Comparison of ENCODE assay signal across 27 cellular contexts in genomic region chrX:4451591-4451990, GRCh38.
"Had no signal": no experiment of that assay in that cellular context is flagged by ENCODE, and none has a peak within 500 bp of the region (broad histone marks: within the 10 kb centered on the region; RNA-seq: fewer than 3 reads in every experiment).

No MANE protein-coding gene starts in this region.

- H3K4me3 ChIP-seq: ovary, psoas muscle, right lobe of liver, sigmoid colon, stomach, thoracic aorta, thyroid gland, tibial nerve, upper lobe of left lung, vagina had no signal

- H3K27ac ChIP-seq: ovary, parathyroid adenoma, psoas muscle, right lobe of liver, sigmoid colon, stomach, thoracic aorta, thyroid gland, tibial nerve, upper lobe of left lung, vagina had no signal

- H2AFZ ChIP-seq: parathyroid adenoma had no signal

- H3K4me3 Mint-ChIP-seq: natural killer cell treated with Interleukin-12 subunit alpha and Interleukin-12 subunit beta and Interleukin-15 and Interleukin-18, amount 100 ng/mL, for 72 hours; nephron progenitor cell; neural crest cell; stimulated activated effector memory CD8-positive, alpha-beta T cell treated with anti-CD3 and anti-CD28 coated beads, Interleukin-12 subunit alpha, Interleukin-12 subunit beta, amount 100 ng/mL, for 72 hours; stimulated activated naive B cell treated with anti-CD40 and anti-IgM and Interleukin-4, amounts not matched to agents 10 μg/mL and 1 μg/mL and 100 μg/mL, for 72 hours; stimulated activated naive CD8-positive, alpha-beta T cell treated with anti-CD3 and anti-CD28 coated beads, Interleukin-15, Interleukin-2, amounts not matched to agents 100 ng/mL and 50 ng/mL, for 24 hours had no signal

- H3K79me2 ChIP-seq: parathyroid adenoma had no signal

- H3K9ac ChIP-seq: parathyroid adenoma had no signal

- H3K9me3 ChIP-seq: ovary, right lobe of liver, sigmoid colon, thoracic aorta, thyroid gland, tibial nerve, vagina had no signal

- H3K36me3 Mint-ChIP-seq: natural killer cell treated with Interleukin-12 subunit alpha and Interleukin-12 subunit beta and Interleukin-15 and Interleukin-18, amount 100 ng/mL, for 72 hours; stimulated activated effector memory CD8-positive, alpha-beta T cell treated with anti-CD3 and anti-CD28 coated beads, Interleukin-12 subunit alpha, Interleukin-12 subunit beta, amount 100 ng/mL, for 72 hours; stimulated activated naive B cell treated with anti-CD40 and anti-IgM and Interleukin-4, amounts not matched to agents 10 μg/mL and 1 μg/mL and 100 μg/mL, for 72 hours had no signal

- H3K27me3 Mint-ChIP-seq: natural killer cell treated with Interleukin-12 subunit alpha and Interleukin-12 subunit beta and Interleukin-15 and Interleukin-18, amount 100 ng/mL, for 72 hours; progenitor cell of endocrine pancreas; stimulated activated naive B cell treated with anti-CD40 and anti-IgM and Interleukin-4, amounts not matched to agents 10 μg/mL and 1 μg/mL and 100 μg/mL, for 72 hours; stimulated activated naive CD8-positive, alpha-beta T cell treated with anti-CD3 and anti-CD28 coated beads, Interleukin-15, Interleukin-2, amounts not matched to agents 100 ng/mL and 50 ng/mL, for 24 hours had no signal

- H3K4me1 ChIP-seq: parathyroid adenoma, psoas muscle, right lobe of liver, sigmoid colon, stomach, thyroid gland, tibial nerve, upper lobe of left lung, vagina had no signal

- H3K27ac Mint-ChIP-seq: natural killer cell treated with Interleukin-12 subunit alpha and Interleukin-12 subunit beta and Interleukin-15 and Interleukin-18, amount 100 ng/mL, for 72 hours; nephron progenitor cell; progenitor cell of endocrine pancreas; stimulated activated effector memory CD8-positive, alpha-beta T cell treated with anti-CD3 and anti-CD28 coated beads, Interleukin-12 subunit alpha, Interleukin-12 subunit beta, amount 100 ng/mL, for 72 hours; stimulated activated naive B cell treated with anti-CD40 and anti-IgM and Interleukin-4, amounts not matched to agents 10 μg/mL and 1 μg/mL and 100 μg/mL, for 72 hours; stimulated activated naive CD8-positive, alpha-beta T cell treated with anti-CD3 and anti-CD28 coated beads, Interleukin-15, Interleukin-2, amounts not matched to agents 100 ng/mL and 50 ng/mL, for 24 hours had no signal

- H3K36me3 ChIP-seq: ovary, right lobe of liver, sigmoid colon, stomach, thoracic aorta, thyroid gland, tibial nerve, upper lobe of left lung, vagina had no signal

- H3K27me3 ChIP-seq: ovary, right lobe of liver, sigmoid colon, stomach, thyroid gland, tibial nerve, upper lobe of left lung, vagina had no signal

- ATAC-seq: natural killer cell treated with Interleukin-12 subunit alpha and Interleukin-12 subunit beta and Interleukin-15 and Interleukin-18, amount 100 ng/mL, for 72 hours; psoas muscle; right cardiac atrium; right lobe of liver; stimulated activated effector memory CD8-positive, alpha-beta T cell treated with anti-CD3 and anti-CD28 coated beads, Interleukin-12 subunit alpha, Interleukin-12 subunit beta, amount 100 ng/mL, for 72 hours; stimulated activated naive B cell treated with anti-CD40 and anti-IgM and Interleukin-4, amounts not matched to agents 10 μg/mL and 1 μg/mL and 100 μg/mL, for 72 hours had no signal

- H3K4me1 Mint-ChIP-seq: nephron progenitor cell; neural crest cell; stimulated activated effector memory CD8-positive, alpha-beta T cell treated with anti-CD3 and anti-CD28 coated beads, Interleukin-12 subunit alpha, Interleukin-12 subunit beta, amount 100 ng/mL, for 72 hours; stimulated activated naive B cell treated with anti-CD40 and anti-IgM and Interleukin-4, amounts not matched to agents 10 μg/mL and 1 μg/mL and 100 μg/mL, for 72 hours had no signal

- DNase-seq: nephron progenitor cell; occipital lobe; ovary; psoas muscle; right cardiac atrium; right lobe of liver; sigmoid colon; small intestine; stimulated activated CD4-positive, alpha-beta T cell treated with anti-CD3 and anti-CD28 coated beads, Interleukin-15, amount 100 ng/mL, for 24 hours; stimulated activated CD4-positive, alpha-beta T cell treated with anti-CD3 and anti-CD28 coated beads, Interleukin-2, amount 100 ng/mL, for 24 hours; stimulated activated CD4-positive, alpha-beta T cell treated with anti-CD3 and anti-CD28 coated beads, Interleukin-2, amount 100 ng/mL, for 48 hours; stimulated activated CD4-positive, alpha-beta T cell treated with anti-CD3 and anti-CD28 coated beads, Interleukin-4, amount 100 ng/mL, for 24 hours; stimulated activated naive B cell treated with anti-CD40 and anti-IgM and Interleukin-4, amounts not matched to agents 10 μg/mL and 1 μg/mL and 100 μg/mL, for 72 hours; stimulated activated naive CD4-positive, alpha-beta T cell treated with Interleukin-2 at 50 U/mL for 16 hours; stomach; thyroid gland; trophoblast cell; upper lobe of left lung had no signal
